In the genomic region with DNA sequence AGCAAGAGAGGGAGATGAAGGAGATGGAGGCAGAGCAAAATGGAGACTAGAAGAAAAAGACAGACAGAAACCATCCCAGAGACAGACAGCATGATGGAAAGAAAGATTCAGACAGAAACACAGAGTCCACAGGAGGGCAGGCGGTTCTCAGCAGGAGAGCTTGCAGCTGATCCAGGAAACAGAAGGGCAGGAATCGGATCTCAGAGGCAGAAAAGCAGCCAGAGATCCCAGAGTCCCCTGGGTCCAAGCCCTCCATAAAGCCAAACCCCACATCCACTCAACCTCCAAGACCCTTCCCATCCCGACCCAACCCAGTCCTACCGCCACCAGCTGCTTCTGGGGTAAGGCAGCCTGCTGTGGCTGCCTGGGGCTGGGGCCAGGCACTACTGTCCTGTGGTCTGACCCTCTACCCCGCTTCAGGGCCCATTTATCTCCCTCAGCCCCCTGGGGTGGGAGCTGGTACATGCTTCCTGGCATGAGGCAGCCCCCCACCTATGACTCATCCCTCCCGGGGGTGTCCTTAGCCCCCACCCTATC, we compare ENCODE assay signal across 8 cellular contexts. TPM values are rescaled to one million over a fixed set of nuclear protein-coding genes. Genes with fewer than 3 reads are reported as not detected.
A peak's percentile ranks its signal among the peaks of the same experiment; 100 is the strongest.
DNase-seq lines count a peak whose midpoint lies in the region; ATAC-seq and TF ChIP-seq lines count a peak whose summit lies in the region.
"Had no signal": no experiment of that assay in that cellular context is flagged by ENCODE, and none has a peak within 500 bp of the region (broad histone marks: within the 10 kb centered on the region; RNA-seq: fewer than 3 reads in every experiment).

A gene with protein sequence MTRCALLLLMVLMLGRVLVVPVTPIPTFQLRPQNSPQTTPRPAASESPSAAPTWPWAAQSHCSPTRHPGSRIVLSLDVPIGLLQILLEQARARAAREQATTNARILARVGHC (minus strand): TSS at position 400 of the 537 bp plus-strand sequence. CDS start 657 bp downstream, outside the sequence.

- H3F3A ChIP-seq in GM23248 (ENCODE audit: insufficient read depth) = peaks cover 8% of the 10 kb centered on the region

- H3K27ac Mint-ChIP-seq in osteocyte (ENCODE audit: unreplicated experiment) = peak within 1 kb of the TSS; percentile 98
- H3K27ac Mint-ChIP-seq: activated naive CD4-positive, alpha-beta T cell treated with anti-CD3 and anti-CD28 coated beads, Interleukin-2, amount 10 ng/mL, durations not matched to agents 7 days and 5 days had no signal

- peaks cover 70% of the 10 kb centered on the region for H3K4me1 Mint-ChIP-seq in osteocyte (ENCODE audit: unreplicated experiment)

- H2AFZ ChIP-seq in GM23248 (peak within 1 kb of the TSS; percentile 33), OCI-LY3 (ENCODE audit: low read depth, low read length) (peak within 1 kb of the TSS; percentile 19; the same call in 1 of the 2 replicates)

- peaks cover 1% of the 10 kb centered on the region for H3K36me3 Mint-ChIP-seq in osteocyte (ENCODE audit: unreplicated experiment)
- H3K36me3 Mint-ChIP-seq: activated naive CD4-positive, alpha-beta T cell treated with anti-CD3 and anti-CD28 coated beads, Interleukin-2, amount 10 ng/mL, durations not matched to agents 7 days and 5 days had no signal

- no peaks in the 10 kb centered on the region for H3K36me3 ChIP-seq in GM23248 (ENCODE audit: low read depth)
- no peaks in the 10 kb centered on the region for H3K36me3 ChIP-seq in OCI-LY3 (replicated peaks; ENCODE audit: low read depth, low read length)

- no peak for TF ChIP-seq CTCF in OCI-LY3 (IDR thresholded peaks at IDR 0.05; ENCODE audit: low read depth, low read length)
- TF ChIP-seq CTCF in osteocyte (IDR thresholded peaks at IDR 0.05) = peak; percentile 42

- DNase-seq in GM23248 (peak; percentile 67), dermis blood vessel endothelial cell (peak; percentile 31), osteocyte (ENCODE audit: extremely low spot score, unreplicated experiment) (no peak), midbrain (lab: John Stamatoyannopoulos, UW) (no peak), SKM-1 (lab: John Stamatoyannopoulos, UW; ENCODE audit: unreplicated experiment) (no peak)
- DNase-seq: activated naive CD4-positive, alpha-beta T cell treated with anti-CD3 and anti-CD28 coated beads, Interleukin-2, amount 10 ng/mL, durations not matched to agents 7 days and 5 days had no signal

- no peaks in the 10 kb centered on the region for H3K9me3 Mint-ChIP-seq in osteocyte (ENCODE audit: unreplicated experiment)
- H3K9me3 Mint-ChIP-seq: activated naive CD4-positive, alpha-beta T cell treated with anti-CD3 and anti-CD28 coated beads, Interleukin-2, amount 10 ng/mL, durations not matched to agents 7 days and 5 days had no signal

- H3K79me2 ChIP-seq in GM23248 (ENCODE audit: insufficient read depth) (no peaks in the 10 kb centered on the region), OCI-LY3 (ENCODE audit: low read length) (no peaks in the 10 kb centered on the region)

- no peaks in the 10 kb centered on the region for H3K9me3 ChIP-seq in GM23248 (ENCODE audit: low read depth)
- no peaks in the 10 kb centered on the region for H3K9me3 ChIP-seq in OCI-LY3 (ENCODE audit: insufficient read depth, low read length)

- H3K27me3 ChIP-seq in GM23248 (replicated peaks; ENCODE audit: insufficient read depth) (no peaks in the 10 kb centered on the region), OCI-LY3 (ENCODE audit: low read depth, low read length) (no peaks in the 10 kb centered on the region)

- peak within 1 kb of the TSS; percentile 61 for H3K4me3 Mint-ChIP-seq in osteocyte (ENCODE audit: unreplicated experiment)
- H3K4me3 Mint-ChIP-seq: activated naive CD4-positive, alpha-beta T cell treated with anti-CD3 and anti-CD28 coated beads, Interleukin-2, amount 10 ng/mL, durations not matched to agents 7 days and 5 days had no signal

- H3K4me2 ChIP-seq in GM23248 (ENCODE audit: unreplicated experiment) (peak within 1 kb of the TSS; percentile 44), OCI-LY3 (ENCODE audit: low read length) (no peak within 1 kb of the TSS)

- in situ Hi-C loops in GM23248 (cut with MboI) = no loop called here

- H3K27ac ChIP-seq in GM23248 (peak within 1 kb of the TSS; percentile 85), OCI-LY3 (ENCODE audit: low read length) (no peak within 1 kb of the TSS)

- no peak within 1 kb of the TSS for H3K4me3 ChIP-seq in GM23248
- H3K4me3 ChIP-seq in OCI-LY3 (ENCODE audit: low read length) = no peak within 1 kb of the TSS

- H3K4me1 ChIP-seq in GM23248 (ENCODE audit: insufficient read depth) (peaks cover 51% of the 10 kb centered on the region), OCI-LY3 (ENCODE audit: low read length) (peaks cover 30% of the 10 kb centered on the region)

- no peaks in the 10 kb centered on the region for H3K9me2 ChIP-seq in GM23248 (ENCODE audit: insufficient read depth)

- ATAC-seq in GM19452 (IDR thresholded peaks at IDR 0.05; ENCODE audit: unreplicated experiment) = no peak

- H3K9ac ChIP-seq in GM23248 = peak within 1 kb of the TSS; percentile 75
- H3K9ac ChIP-seq in OCI-LY3 (ENCODE audit: low read length) = no peak within 1 kb of the TSS

- no peaks in the 10 kb centered on the region for H3K27me3 Mint-ChIP-seq in osteocyte (ENCODE audit: unreplicated experiment)

- no peaks in the 10 kb centered on the region for H4K20me1 ChIP-seq in GM23248 (ENCODE audit: insufficient read depth)
- H4K20me1 ChIP-seq in OCI-LY3 (ENCODE audit: insufficient read depth, low read length) = no peaks in the 10 kb centered on the region

- WGBS in GM23248 (ENCODE audit: low coverage in 1 of 2, low lambda C conversion rate in 2 of 2, missing lambda C conversion rate in 2 of 2), 2 experiments = 46 to 66% methylated on average over 6 of the region's 6 CpGs

RNA-seq across cellular contexts. Expression of the gene that starts here (rescaled TPM):
- 0.25 and 0.86 TPM in 2 replicates for total RNA-seq in GM23248 (2014; rRNA removed; shearing (Covaris generic))
- 0.25 and 0.45 TPM in 2 replicates for polyA plus RNA-seq in GM23248 (2016; fragmentation: Nextera tagmentation; extraction: Ambion mirVana)
- total RNA-seq in dermis blood vessel endothelial cell (not detected in 2 replicates), osteocyte (0.81 and 0.89 TPM in 2 replicates)

Comparison
In these comparisons a context has a peak if more than half of its experiments do, and no peak if none do; other contexts are left out.
1. Peak in DNase-seq, H3K27ac ChIP-seq, H3K9ac ChIP-seq and H3K4me2 ChIP-seq in GM23248; RNA of the gene not detected or under 1 TPM.
2. Peak in DNase-seq in dermis blood vessel endothelial cell; RNA of the gene not detected or under 1 TPM.